ENCODE assay signal across 29 cellular contexts in genomic region chr11:75571625-75572024, GRCh38.
"Had no signal": no experiment of that assay in that cellular context is flagged by ENCODE, and none has a peak within 500 bp of the region (broad histone marks: within the 10 kb centered on the region; RNA-seq: fewer than 3 reads in every experiment).

No MANE protein-coding gene starts in this region.

- H3K27ac ChIP-seq: brain microvascular endothelial cell, hepatocyte, thoracic aorta, vagina, WERI-Rb-1 had no signal

- H3K4me1 Mint-ChIP-seq: activated T-helper 17 cell treated with anti-CD3 and anti-CD28 coated beads, Interleukin-2, amount 50 U/mL, for 72 hours had no signal

- H3K36me3 ChIP-seq: WERI-Rb-1 had no signal

- ATAC-seq: activated CD4-positive, CD25-positive, alpha-beta regulatory T cell treated with anti-CD3 and anti-CD28 coated beads, Interleukin-2, amount 50 U/mL, for 24 hours; activated T-cell treated with anti-CD3 and anti-CD28 coated beads, Interleukin-2, amount 50 U/mL, for 4 hours; activated T-helper 17 cell treated with anti-CD3 and anti-CD28 coated beads, Interleukin-2, amount 50 U/mL, for 72 hours; gastrocnemius medialis; left cardiac atrium; mucosa of descending colon; natural killer cell treated with Interleukin-12 subunit alpha and Interleukin-12 subunit beta and Interleukin-15 and Interleukin-18, amount 100 ng/mL, for 72 hours; right cardiac atrium had no signal

- H3K9me3 Mint-ChIP-seq: activated T-cell treated with anti-CD3 and anti-CD28 coated beads, Interleukin-2, amount 50 U/mL, for 4 hours; activated T-helper 17 cell treated with anti-CD3 and anti-CD28 coated beads, Interleukin-2, amount 50 U/mL, for 72 hours; natural killer cell treated with Interleukin-12 subunit alpha and Interleukin-12 subunit beta and Interleukin-15 and Interleukin-18, amount 100 ng/mL, for 72 hours; T-helper 1 cell treated with Interleukin-12 subunit alpha and Interleukin-12 subunit beta and Interleukin-4 antibody, amounts not matched to agents 30 μg/mL and 1 μg/mL, for 36 hours had no signal

- H3K4me2 ChIP-seq: hepatocyte had no signal

- DNase-seq: activated CD4-positive, alpha-beta T cell treated with anti-CD3 and anti-CD28 coated beads for 48 hours; activated CD4-positive, alpha-beta T cell treated with anti-CD3 and anti-CD28 coated beads, Interleukin-2, amount 50 U/mL, for 48 hours; activated CD8-positive, alpha-beta memory T cell treated with anti-CD3 and anti-CD28 coated beads for 24 hours; activated CD8-positive, alpha-beta memory T cell treated with anti-CD3 and anti-CD28 coated beads, Interleukin-2, amount 50 U/mL, for 48 hours; activated gamma-delta T cell treated with Interleukin-2 at 50 U/mL for 16 hours; activated naive CD4-positive, alpha-beta T cell treated with anti-CD3 and anti-CD28 coated beads, Interleukin-2, amount 50 U/mL, for 16 hours; activated T-cell treated with anti-CD3 and anti-CD28 coated beads, Interleukin-2, amount 50 U/mL, for 4 hours; amniotic stem cell; brain microvascular endothelial cell; central memory CD4-positive, alpha-beta T cell; dermis blood vessel endothelial cell; effector CD4-positive, alpha-beta T cell; gastrocnemius medialis; left cardiac atrium; mesendoderm; mucosa of descending colon; stimulated activated CD4-positive, alpha-beta T cell treated with anti-CD3 and anti-CD28 coated beads, Interleukin-2, amount 100 ng/mL, for 48 hours; stimulated activated naive CD4-positive, alpha-beta T cell treated with Interleukin-2 at 50 U/mL for 16 hours; T-helper 9 cell; trophoblast cell; WERI-Rb-1 had no signal

- H3K27ac Mint-ChIP-seq: activated T-helper 17 cell treated with anti-CD3 and anti-CD28 coated beads, Interleukin-2, amount 50 U/mL, for 72 hours; natural killer cell treated with Interleukin-12 subunit alpha and Interleukin-12 subunit beta and Interleukin-15 and Interleukin-18, amount 100 ng/mL, for 72 hours; T-helper 1 cell treated with Interleukin-12 subunit alpha and Interleukin-12 subunit beta and Interleukin-4 antibody, amounts not matched to agents 30 μg/mL and 1 μg/mL, for 36 hours had no signal

- H3K36me3 Mint-ChIP-seq: natural killer cell treated with Interleukin-12 subunit alpha and Interleukin-12 subunit beta and Interleukin-15 and Interleukin-18, amount 100 ng/mL, for 72 hours had no signal

- H3K9me3 ChIP-seq: gastrocnemius medialis, mucosa of descending colon, thoracic aorta, vagina had no signal

- H3K27me3 Mint-ChIP-seq: activated T-helper 17 cell treated with anti-CD3 and anti-CD28 coated beads, Interleukin-2, amount 50 U/mL, for 72 hours; natural killer cell treated with Interleukin-12 subunit alpha and Interleukin-12 subunit beta and Interleukin-15 and Interleukin-18, amount 100 ng/mL, for 72 hours had no signal

- H3K4me3 ChIP-seq: gastrocnemius medialis, hepatocyte, mucosa of descending colon, thoracic aorta, vagina had no signal

- H3K27me3 ChIP-seq: brain microvascular endothelial cell, gastrocnemius medialis, hepatocyte, vagina had no signal

- H3K4me3 Mint-ChIP-seq: activated T-cell treated with anti-CD3 and anti-CD28 coated beads, Interleukin-2, amount 50 U/mL, for 4 hours; activated T-helper 17 cell treated with anti-CD3 and anti-CD28 coated beads, Interleukin-2, amount 50 U/mL, for 72 hours; natural killer cell treated with Interleukin-12 subunit alpha and Interleukin-12 subunit beta and Interleukin-15 and Interleukin-18, amount 100 ng/mL, for 72 hours; T-helper 1 cell treated with Interleukin-12 subunit alpha and Interleukin-12 subunit beta and Interleukin-4 antibody, amounts not matched to agents 30 μg/mL and 1 μg/mL, for 36 hours had no signal

- H2AFZ ChIP-seq: hepatocyte had no signal
